9 cellular contexts compared by ENCODE assay signal in genomic region chr12:56220611-56221232, GRCh38. TPM values are rescaled to one million over a fixed set of nuclear protein-coding genes. Genes with fewer than 3 reads are reported as not detected.
DNase-seq lines count a peak whose midpoint lies in the region; ATAC-seq, FAIRE-seq and TF ChIP-seq lines count a peak whose summit lies in the region.
"Had no signal": no experiment of that assay in that cellular context is flagged by ENCODE, and none has a peak within 500 bp of the region (broad histone marks: within the 10 kb centered on the region; RNA-seq: fewer than 3 reads in every experiment).

No MANE protein-coding gene starts in this region.

- dilution Hi-C loops in keratinocyte (cut with MboI; ENCODE audit: extremely low pct_ligation_motif_present, low sequenced_read_pairs) = no loop called here

- H3K27me3 ChIP-seq in keratinocyte (ENCODE audit: control insufficient read depth, extremely low read depth, insufficient read depth, low read length) (no peaks in the 10 kb centered on the region), subcutaneous abdominal adipose tissue (ENCODE audit: control insufficient read depth in 5 of 5, insufficient read depth in 4 of 5, low read length in 5 of 5) (no peaks in the 10 kb centered on the region)

- H3K9me3 ChIP-seq in KOPT-K1 (ENCODE audit: insufficient read depth, low read length, poor library complexity, severe bottlenecking) (no peaks in the 10 kb centered on the region), keratinocyte (ENCODE audit: control insufficient read depth, low read depth, low read length) (no peaks in the 10 kb centered on the region), subcutaneous abdominal adipose tissue (ENCODE audit: control insufficient read depth in 5 of 5, low read length in 5 of 5) (no peaks in the 10 kb centered on the region)

- peaks cover 10% of the 10 kb centered on the region for H3K36me3 ChIP-seq in KOPT-K1 (ENCODE audit: insufficient read depth, low read length)
- H3K36me3 ChIP-seq in keratinocyte (ENCODE audit: control insufficient read depth in 2 of 2, extremely low read depth in 1 of 2, insufficient read depth in 2 of 2, low read length in 2 of 2) = peaks cover 4 to 7% of the 10 kb centered on the region in 2 experiments
- peaks cover 0 to 14% (median 9%) of the 10 kb centered on the region in 5 donors for H3K36me3 ChIP-seq in subcutaneous abdominal adipose tissue (ENCODE audit: control insufficient read depth in 5 of 5, insufficient read depth in 5 of 5, low read length in 5 of 5)

- FAIRE-seq in keratinocyte (lab: Jason Lieb, UNC) = no peak

- H3K4me3 ChIP-seq in keratinocyte (ENCODE audit: control insufficient read depth in 2 of 3, extremely low read depth in 1 of 3, insufficient read depth in 2 of 3, low read depth in 1 of 3, low read length in 3 of 3) (peak overlapping the region; percentile 89 to 98 (median 94)), subcutaneous abdominal adipose tissue (ENCODE audit: low read depth in 1 of 5, low read length in 5 of 5) (peak overlapping the region; percentile 76 to 93 (median 88))

- DNase-seq in keratinocyte (ENCODE audit: low read depth, low spot score) = no peak
- no peak for DNase-seq in ureter (ENCODE audit: low spot score)

- H3K9ac ChIP-seq in keratinocyte (ENCODE audit: control insufficient read depth, extremely low read depth, insufficient read depth, low read length) = peak overlapping the region; percentile 92
- peak overlapping the region; percentile 85 to 95 (median 92) for H3K9ac ChIP-seq in subcutaneous abdominal adipose tissue (ENCODE audit: low read length in 5 of 5)

- no peaks in the 10 kb centered on the region for H3K9me1 ChIP-seq in keratinocyte (ENCODE audit: control insufficient read depth, extremely low read depth, insufficient read depth, low read length)

- no peaks in the 10 kb centered on the region for H4K20me1 ChIP-seq in keratinocyte (ENCODE audit: control insufficient read depth, extremely low read depth, insufficient read depth, low read length)

- ATAC-seq in HG03354 (IDR thresholded peaks at IDR 0.05; ENCODE audit: poor library complexity, severe bottlenecking, unreplicated experiment) (no peak), GM18858 (IDR thresholded peaks at IDR 0.05; ENCODE audit: unreplicated experiment) (no peak)

- H3K4me1 ChIP-seq in keratinocyte (ENCODE audit: control insufficient read depth, extremely low read depth, insufficient read depth, low read length) (peaks cover 24% of the 10 kb centered on the region), subcutaneous abdominal adipose tissue (ENCODE audit: control insufficient read depth in 5 of 5, insufficient read depth in 5 of 5, low read length in 5 of 5) (peaks cover 8 to 54% (median 44%) of the 10 kb centered on the region in 5 donors)

- TF ChIP-seq CTCF in C4-2B (conservative IDR thresholded peaks at IDR 0.05) (no peak), keratinocyte (optimal IDR thresholded peaks at IDR 0.05 in 1 of 3, IDR thresholded peaks at IDR 0.05 in 1 of 3, conservative IDR thresholded peaks at IDR 0.05 in 1 of 3; ENCODE audit: extremely low read depth in 1 of 3, insufficient read depth in 2 of 3, low read length in 3 of 3) (no peak)

- H3K4me2 ChIP-seq in keratinocyte (ENCODE audit: control insufficient read depth, extremely low read depth, insufficient read depth, low read depth, low read length) = peak overlapping the region; percentile 98

- H3K79me2 ChIP-seq in keratinocyte (ENCODE audit: control insufficient read depth, insufficient read depth, low read length) = peaks cover 32% of the 10 kb centered on the region

- H2AFZ ChIP-seq in keratinocyte (ENCODE audit: control insufficient read depth, low read length) = peak overlapping the region; percentile 94

- H3K27ac ChIP-seq in C4-2B (peak overlapping the region; percentile 93), KOPT-K1 (ENCODE audit: low read depth, low read length, poor library complexity, severe bottlenecking) (peak overlapping the region; percentile 88), angular gyrus (ENCODE audit: low read depth, low read length) (peak overlapping the region; percentile 99), keratinocyte (ENCODE audit: control insufficient read depth, insufficient read depth, low read length) (peak overlapping the region; percentile 84), subcutaneous abdominal adipose tissue (ENCODE audit: low read depth, low read length) (peak overlapping the region; percentile 99)

RNA-seq across cellular contexts. Expression of gene RNF41, which starts 1.0 kb away (rescaled TPM):
- 42.2 to 62.0 TPM (median 49.7 TPM) in 3 replicates for polyA plus RNA-seq in keratinocyte
- polyA plus RNA-seq in keratinocyte (2011; ENCODE audit: low read depth) = 22.0 TPM
- polyA plus RNA-seq in keratinocyte (2011; cell fraction: cytosol; rRNA removed) = 50.7 and 53.4 TPM in 2 replicates
- 35.0 and 36.5 TPM in 2 replicates for polyA plus RNA-seq in keratinocyte (2011; cell fraction: nucleus; rRNA removed)
- polyA plus RNA-seq in keratinocyte (2012; ENCODE audit: low replicate concordance) = 25.0 and 27.8 TPM in 2 replicates
- polyA minus RNA-seq in keratinocyte = 139 to 212 TPM (median 144 TPM) in 3 replicates
- polyA minus RNA-seq in keratinocyte (2011; cell fraction: cytosol; rRNA and poly(A)+ RNA removed) = 62.9 TPM
- 35.7 and 43.4 TPM in 2 replicates for polyA minus RNA-seq in keratinocyte (2011; cell fraction: nucleus; rRNA and poly(A)+ RNA removed)
- 48.8 TPM for total RNA-seq in ureter

RNA-seq across cellular contexts. Expression of gene NABP2, which starts 3.4 kb away (rescaled TPM):
- polyA plus RNA-seq in keratinocyte = 45.6 to 53.5 TPM (median 53.0 TPM) in 3 replicates
- polyA plus RNA-seq in keratinocyte (2011; ENCODE audit: low read depth) = 30.6 TPM
- polyA plus RNA-seq in keratinocyte (2011; cell fraction: cytosol; rRNA removed) = 39.4 and 44.0 TPM in 2 replicates
- polyA plus RNA-seq in keratinocyte (2011; cell fraction: nucleus; rRNA removed) = 11.3 and 13.9 TPM in 2 replicates
- 28.8 and 36.8 TPM in 2 replicates for polyA plus RNA-seq in keratinocyte (2012; ENCODE audit: low replicate concordance)
- 16.8 to 27.1 TPM (median 23.0 TPM) in 3 replicates for polyA minus RNA-seq in keratinocyte
- polyA minus RNA-seq in keratinocyte (2011; cell fraction: cytosol; rRNA and poly(A)+ RNA removed) = 20.3 TPM
- 2.8 and 3.8 TPM in 2 replicates for polyA minus RNA-seq in keratinocyte (2011; cell fraction: nucleus; rRNA and poly(A)+ RNA removed)
- 27.9 TPM for total RNA-seq in ureter

RNA-seq across cellular contexts. Expression of gene SLC39A5, which starts 9.1 kb away (rescaled TPM):
- polyA plus RNA-seq in keratinocyte = 0.09 TPM in 1 of 3 replicates, not detected in the others
- polyA plus RNA-seq in keratinocyte (2011; ENCODE audit: low read depth) = not detected
- not detected in 2 replicates for polyA plus RNA-seq in keratinocyte (2011; cell fraction: cytosol; rRNA removed)
- 0.15 TPM in 1 of 2 replicates, not detected in the other for polyA plus RNA-seq in keratinocyte (2011; cell fraction: nucleus; rRNA removed)
- polyA plus RNA-seq in keratinocyte (2012; ENCODE audit: low replicate concordance) = not detected in 2 replicates
- 1.2 TPM in 1 of 3 replicates, not detected in the others for polyA minus RNA-seq in keratinocyte
- polyA minus RNA-seq in keratinocyte (2011; cell fraction: cytosol; rRNA and poly(A)+ RNA removed) = not detected
- not detected in 2 replicates for polyA minus RNA-seq in keratinocyte (2011; cell fraction: nucleus; rRNA and poly(A)+ RNA removed)
- 0.57 TPM for total RNA-seq in ureter
- total RNA-seq: NCI-H460 had no signal

RNA-seq across cellular contexts. Expression of gene SMARCC2, which starts 31.4 kb away (rescaled TPM):
- 23.3 to 37.6 TPM (median 32.5 TPM) in 3 replicates for polyA plus RNA-seq in keratinocyte
- 15.0 TPM for polyA plus RNA-seq in keratinocyte (2011; ENCODE audit: low read depth)
- 20.2 and 21.8 TPM in 2 replicates for polyA plus RNA-seq in keratinocyte (2011; cell fraction: cytosol; rRNA removed)
- polyA plus RNA-seq in keratinocyte (2011; cell fraction: nucleus; rRNA removed) = 81.6 and 83.5 TPM in 2 replicates
- 15.7 and 30.9 TPM in 2 replicates for polyA plus RNA-seq in keratinocyte (2012; ENCODE audit: low replicate concordance)
- 28.8 to 59.6 TPM (median 38.5 TPM) in 3 replicates for polyA minus RNA-seq in keratinocyte
- polyA minus RNA-seq in keratinocyte (2011; cell fraction: cytosol; rRNA and poly(A)+ RNA removed) = 33.2 TPM
- 59.7 and 65.7 TPM in 2 replicates for polyA minus RNA-seq in keratinocyte (2011; cell fraction: nucleus; rRNA and poly(A)+ RNA removed)
- 142 TPM for total RNA-seq in ureter

RNA-seq across cellular contexts. Expression of gene ANKRD52, which starts 37.5 kb away (rescaled TPM):
- polyA plus RNA-seq in keratinocyte = 14.0 to 21.0 TPM (median 15.2 TPM) in 3 replicates
- 4.0 TPM for polyA plus RNA-seq in keratinocyte (2011; ENCODE audit: low read depth)
- polyA plus RNA-seq in keratinocyte (2011; cell fraction: cytosol; rRNA removed) = 12.9 and 17.4 TPM in 2 replicates
- 66.1 and 81.3 TPM in 2 replicates for polyA plus RNA-seq in keratinocyte (2011; cell fraction: nucleus; rRNA removed)
- 11.1 and 32.5 TPM in 2 replicates for polyA plus RNA-seq in keratinocyte (2012; ENCODE audit: low replicate concordance)
- 29.8 to 157 TPM (median 37.3 TPM) in 3 replicates for polyA minus RNA-seq in keratinocyte
- polyA minus RNA-seq in keratinocyte (2011; cell fraction: cytosol; rRNA and poly(A)+ RNA removed) = 32.6 TPM
- polyA minus RNA-seq in keratinocyte (2011; cell fraction: nucleus; rRNA and poly(A)+ RNA removed) = 37.0 and 48.9 TPM in 2 replicates
- 43.9 TPM for total RNA-seq in ureter
